In the genomic region with DNA sequence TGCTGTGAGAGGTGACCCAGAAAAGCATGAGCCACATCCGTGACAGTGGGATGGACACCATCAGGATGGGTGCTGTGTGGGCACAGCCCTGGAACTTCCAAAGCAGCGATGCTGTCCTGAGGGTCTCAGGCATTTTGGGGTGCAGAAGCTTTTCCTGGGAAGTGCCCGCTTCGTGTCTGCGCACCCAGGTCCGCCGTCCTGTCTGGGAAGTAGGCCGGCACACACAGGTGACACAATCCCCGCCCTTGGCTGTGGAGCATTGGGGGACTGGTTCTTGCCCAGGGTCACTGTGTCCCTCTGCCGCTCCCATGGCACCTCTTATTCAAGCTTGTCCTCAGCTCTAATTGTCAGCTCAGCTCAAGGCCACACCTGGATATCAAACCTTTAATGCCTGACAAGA, we compare ENCODE assay signal across 22 cellular contexts.
"Had no signal": no experiment of that assay in that cellular context is flagged by ENCODE, and none has a peak within 500 bp of the region (broad histone marks: within the 10 kb centered on the region; RNA-seq: fewer than 3 reads in every experiment).

No MANE protein-coding gene starts in this region.

- H2AFZ ChIP-seq: neural progenitor cell had no signal

- FAIRE-seq: small intestine, urothelium cell line had no signal

- H3K4me1 ChIP-seq: right atrium auricular region, sigmoid colon, tibial artery, upper lobe of right lung had no signal

- H3K27me3 ChIP-seq: neural progenitor cell, ovary, right atrium auricular region, sigmoid colon, spleen, suprapubic skin, tibial artery had no signal

- ATAC-seq: natural killer cell; stimulated activated effector memory CD8-positive, alpha-beta T cell treated with anti-CD3 and anti-CD28 coated beads, Interleukin-12 subunit alpha, Interleukin-12 subunit beta, amount 100 ng/mL, for 72 hours; upper lobe of right lung had no signal

- H3K4me3 ChIP-seq: left ventricle myocardium inferior, lung, neural progenitor cell, ovary, right atrium auricular region, sigmoid colon, spleen, suprapubic skin, thoracic aorta, tibial artery, upper lobe of right lung had no signal

- H3K4me2 ChIP-seq: neural progenitor cell had no signal

- H3K27ac ChIP-seq: left ventricle myocardium inferior, neural progenitor cell, ovary, right atrium auricular region, sigmoid colon, spleen, suprapubic skin, thoracic aorta, tibial artery, upper lobe of right lung had no signal

- H3K36me3 ChIP-seq: left ventricle myocardium inferior, neural progenitor cell, ovary, right atrium auricular region, sigmoid colon, spleen, suprapubic skin, thoracic aorta, tibial artery, upper lobe of right lung had no signal

- DNase-seq: islet precursor cell; left ventricle myocardium inferior; mesendoderm; naive B cell; natural killer cell; nephron progenitor cell; ovary; sigmoid colon; small intestine; spleen; stimulated activated CD4-positive, alpha-beta T cell treated with anti-CD3 and anti-CD28 coated beads, Interleukin-4, amount 100 ng/mL, for 24 hours; stimulated activated naive CD4-positive, alpha-beta T cell; tibial artery; trophoblast cell; upper lobe of right lung had no signal

- H3K9ac ChIP-seq: neural progenitor cell had no signal

- H3K9me3 ChIP-seq: ovary, right atrium auricular region, sigmoid colon, suprapubic skin, thoracic aorta, tibial artery, upper lobe of right lung had no signal
